ENCODE assay signal across 1 cellular context in genomic region chr12:113086249-113087164, GRCh38.
TF ChIP-seq lines count a peak whose summit lies in the region.

No MANE protein-coding gene starts in this region.

TF ChIP-seq in GM23338, 12 proteins besides CTCF, POLR2A, EP300 and RAD21 (continued from another document):
- TF ChIP-seq ZNF462 (CRISPR knock-in tag; IDR thresholded peaks at IDR 0.05) (no peak), ZNF331 (CRISPR knock-in tag; IDR thresholded peaks at IDR 0.05; ENCODE audit: low read depth) (no peak)
